ENCODE assay signal across 27 cellular contexts in the genomic region with DNA sequence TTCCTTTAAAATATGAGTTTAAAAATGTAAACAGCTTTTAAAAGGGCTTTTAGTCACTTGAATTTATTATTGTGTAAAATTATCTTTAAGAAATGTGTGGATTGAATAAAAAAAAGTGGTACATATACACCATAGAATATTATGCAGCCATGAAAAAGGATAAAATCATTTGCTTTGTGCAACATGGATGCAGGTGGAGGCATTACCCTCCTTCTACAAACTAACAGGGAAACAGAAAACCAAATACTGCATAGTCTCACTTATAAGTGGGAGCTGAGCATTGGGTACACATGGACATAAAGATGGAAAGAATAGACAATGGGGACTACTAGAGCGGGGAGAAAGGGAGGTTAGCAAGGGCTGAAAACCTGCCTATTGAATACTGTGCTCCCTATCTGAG.
"Had no signal": no experiment of that assay in that cellular context is flagged by ENCODE, and none has a peak within 500 bp of the region (broad histone marks: within the 10 kb centered on the region; RNA-seq: fewer than 3 reads in every experiment).

No MANE protein-coding gene starts in this region.

- H2AFZ ChIP-seq: hepatocyte had no signal

- FAIRE-seq: endometrium, endothelial cell of umbilical vein had no signal

- H3K4me3 Mint-ChIP-seq: dendritic cell treated with granulocyte-macrophage colony-stimulating factor and Interleukin-4, amounts not matched to agents 40 ng/mL and 50 ng/mL, for 4 days; effector memory CD8-positive, alpha-beta T cell; endodermal cell had no signal

- H3K27ac Mint-ChIP-seq: dendritic cell treated with granulocyte-macrophage colony-stimulating factor and Interleukin-4, amounts not matched to agents 40 ng/mL and 50 ng/mL, for 4 days; effector memory CD8-positive, alpha-beta T cell; endodermal cell had no signal

- H3K27me3 Mint-ChIP-seq: dendritic cell treated with granulocyte-macrophage colony-stimulating factor and Interleukin-4, amounts not matched to agents 40 ng/mL and 50 ng/mL, for 4 days; effector memory CD8-positive, alpha-beta T cell had no signal

- H3K27ac ChIP-seq: coronary artery, dorsolateral prefrontal cortex, epithelial cell of prostate, esophagus muscularis mucosa, esophagus squamous epithelium, foreskin keratinocyte, gastrocnemius medialis, gastroesophageal sphincter, heart left ventricle, heart right ventricle, hepatocyte had no signal

- H3K27me3 ChIP-seq: dorsolateral prefrontal cortex, esophagus muscularis mucosa, esophagus squamous epithelium, foreskin keratinocyte, gastrocnemius medialis, gastroesophageal sphincter, heart left ventricle, heart right ventricle, hepatocyte had no signal

- H3K4me2 ChIP-seq: hepatocyte had no signal

- H3K4me1 Mint-ChIP-seq: endodermal cell had no signal

- H3K9me3 ChIP-seq: esophagus muscularis mucosa, esophagus squamous epithelium, gastrocnemius medialis, gastroesophageal sphincter had no signal

- DNase-seq: cortex of kidney; dermis blood vessel endothelial cell; dorsolateral prefrontal cortex; effector CD4-positive, alpha-beta T cell; effector CD8-positive, alpha-beta T cell; effector memory CD4-positive, alpha-beta T cell; effector memory CD8-positive, alpha-beta T cell; endodermal cell; esophagus squamous epithelium; foreskin fibroblast; foreskin keratinocyte; foreskin melanocyte; gastrocnemius medialis; glutamatergic neuron; head of caudate nucleus; heart left ventricle; heart right ventricle; hippocampal formation had no signal

- H3K4me1 ChIP-seq: esophagus muscularis mucosa, esophagus squamous epithelium, foreskin keratinocyte, gastrocnemius medialis, gastroesophageal sphincter, heart left ventricle, heart right ventricle had no signal

- H3K4me3 ChIP-seq: coronary artery, dorsolateral prefrontal cortex, esophagus muscularis mucosa, esophagus squamous epithelium, gastroesophageal sphincter, heart left ventricle, heart right ventricle, hepatocyte had no signal

- H3K36me3 ChIP-seq: esophagus muscularis mucosa, esophagus squamous epithelium, gastrocnemius medialis, gastroesophageal sphincter, heart left ventricle, heart right ventricle had no signal

- ATAC-seq: effector memory CD8-positive, alpha-beta T cell; esophagus mucosa; foreskin keratinocyte; gastrocnemius medialis; gastroesophageal sphincter; heart left ventricle; heart right ventricle had no signal

- H3K79me2 ChIP-seq: hepatocyte had no signal
